30 cellular contexts compared by ENCODE assay signal in genomic region chr5:5315068-5315835, GRCh38.
DNase-seq lines count a peak whose midpoint lies in the region; ATAC-seq and TF ChIP-seq lines count a peak whose summit lies in the region.
"Had no signal": no experiment of that assay in that cellular context is flagged by ENCODE, and none has a peak within 500 bp of the region (broad histone marks: within the 10 kb centered on the region; RNA-seq: fewer than 3 reads in every experiment).

No MANE protein-coding gene starts in this region.

- H3K36me3 ChIP-seq in heart left ventricle (no peaks in the 10 kb centered on the region), endodermal cell (ENCODE audit: control insufficient read depth, insufficient read depth, low read length) (no peaks in the 10 kb centered on the region), osteoblast (ENCODE audit: insufficient read depth, low read length) (no peaks in the 10 kb centered on the region)
- H3K36me3 ChIP-seq: left ventricle myocardium inferior, suprapubic skin had no signal

- no peak overlapping the region for H3K4me3 ChIP-seq in heart left ventricle
- peak overlapping the region; percentile 36 for H3K4me3 ChIP-seq in endodermal cell (ENCODE audit: low read length)
- H3K4me3 ChIP-seq in osteoblast (ENCODE audit: insufficient read depth, low read length) = no peak overlapping the region
- H3K4me3 ChIP-seq: GM23338, left ventricle myocardium inferior, PC-9, skin epidermis, suprapubic skin had no signal

- H3K9me3 Mint-ChIP-seq in endodermal cell = peaks cover 9% of the 10 kb centered on the region
- H3K9me3 Mint-ChIP-seq in activated T-cell treated with anti-CD3 and anti-CD28 coated beads, Interleukin-2, amount 50 U/mL, for 4 hours = no peaks in the 10 kb centered on the region
- H3K9me3 Mint-ChIP-seq: GM23338 had no signal

- no peaks in the 10 kb centered on the region for H3K36me3 Mint-ChIP-seq in endodermal cell (ENCODE audit: low read depth)
- H3K36me3 Mint-ChIP-seq in activated T-cell treated with anti-CD3 and anti-CD28 coated beads, Interleukin-2, amount 50 U/mL, for 4 hours (ENCODE audit: insufficient read depth) = no peaks in the 10 kb centered on the region

- H3K79me2 ChIP-seq in osteoblast (ENCODE audit: insufficient read depth, low read length) = no peaks in the 10 kb centered on the region

- peak overlapping the region; percentile 32 for H3K27ac Mint-ChIP-seq in endodermal cell
- H3K27ac Mint-ChIP-seq: activated CD4-positive, alpha-beta T cell treated with anti-CD3 and anti-CD28 coated beads for 36 hours; activated naive CD8-positive, alpha-beta T cell; CD4-positive, CD25-positive, alpha-beta regulatory T cell; GM23338; naive B cell had no signal

- H3K27ac ChIP-seq in heart left ventricle = no peak overlapping the region
- H3K27ac ChIP-seq in endodermal cell (ENCODE audit: low read depth, low read length) = no peak overlapping the region
- H3K27ac ChIP-seq in osteoblast (ENCODE audit: low read depth, low read length) = peak overlapping the region; percentile 56
- H3K27ac ChIP-seq: KMS-11, left ventricle myocardium inferior, PC-9, skin epidermis, suprapubic skin had no signal

- no peak overlapping the region for H3K4me2 ChIP-seq in osteoblast (ENCODE audit: insufficient read depth, low read length)
- H3K4me2 ChIP-seq: GM23338, KMS-11, PC-9 had no signal

- intact Hi-C loops in cardiac septum (cut with DNase I) = no loop called here
- intact Hi-C loops in heart left ventricle (cut with DNase I) = no loop called here

- no peak overlapping the region for H2AFZ ChIP-seq in osteoblast (ENCODE audit: low read length)
- H2AFZ ChIP-seq: GM23338, PC-9 had no signal

- H3K4me1 ChIP-seq in heart left ventricle (no peaks in the 10 kb centered on the region), endodermal cell (ENCODE audit: control insufficient read depth, insufficient read depth, low read length) (peaks cover 10% of the 10 kb centered on the region), osteoblast (ENCODE audit: insufficient read depth, low read length) (peaks cover 25% of the 10 kb centered on the region)
- H3K4me1 ChIP-seq: left ventricle myocardium inferior, suprapubic skin had no signal

- H3K4me1 Mint-ChIP-seq in endodermal cell = peaks cover 40% of the 10 kb centered on the region
- H3K4me1 Mint-ChIP-seq in activated T-cell treated with anti-CD3 and anti-CD28 coated beads, Interleukin-2, amount 50 U/mL, for 4 hours (ENCODE audit: low read depth) = no peaks in the 10 kb centered on the region
- H3K4me1 Mint-ChIP-seq: activated CD4-positive, alpha-beta T cell treated with anti-CD3 and anti-CD28 coated beads for 36 hours; CD4-positive, CD25-positive, alpha-beta regulatory T cell; naive B cell had no signal

- no peak overlapping the region for H3K4me3 Mint-ChIP-seq in endodermal cell
- no peak overlapping the region for H3K4me3 Mint-ChIP-seq in activated T-cell treated with anti-CD3 and anti-CD28 coated beads, Interleukin-2, amount 50 U/mL, for 4 hours
- H3K4me3 Mint-ChIP-seq: activated CD4-positive, alpha-beta T cell treated with anti-CD3 and anti-CD28 coated beads for 36 hours; activated naive CD8-positive, alpha-beta T cell; CD4-positive, CD25-positive, alpha-beta regulatory T cell; GM23338; naive B cell had no signal

- DNase-seq in cardiac septum (ENCODE audit: low spot score) = peak; percentile 17
- DNase-seq in heart left ventricle = no peak
- peak; percentile 52 for DNase-seq in endodermal cell
- DNase-seq in osteoblast (ENCODE audit: insufficient read length, low spot score, missing footprints) = no peak
- no peak for DNase-seq in stimulated activated CD4-positive, alpha-beta T cell treated with anti-CD3 and anti-CD28 coated beads, Interleukin-2, amount 100 ng/mL, for 24 hours
- DNase-seq in activated T-cell treated with anti-CD3 and anti-CD28 coated beads, Interleukin-2, amount 50 U/mL, for 4 hours = no peak
- no peak for DNase-seq in activated naive CD4-positive, alpha-beta T cell treated with anti-CD3 and anti-CD28 coated beads, Interleukin-2, amount 50 U/mL, for 16 hours
- DNase-seq in left lobe of liver (ENCODE audit: low spot score) = no peak
- DNase-seq: activated CD4-positive, alpha-beta T cell treated with anti-CD3 and anti-CD28 coated beads for 36 hours; activated CD8-positive, alpha-beta memory T cell treated with anti-CD3 and anti-CD28 coated beads for 24 hours; activated T-cell treated with anti-CD3 and anti-CD28 coated beads for 4 hours; AML-193; Calu3; CD4-positive, CD25-positive, alpha-beta regulatory T cell; cortex of kidney; effector memory CD4-positive, alpha-beta T cell; glutamatergic neuron; left ventricle myocardium inferior; naive B cell; NCI-H2029; NCI-H524 treated with DMSO at 0.1 percent for 48 hours; PC-9; SHP77 treated with DMSO at 0.1 percent for 48 hours; stimulated activated naive CD4-positive, alpha-beta T cell treated with Interleukin-2 at 50 U/mL for 16 hours; T-helper 2 cell had no signal

- TF ChIP-seq CTCF in heart left ventricle (IDR thresholded peaks at IDR 0.05) (no peak), endodermal cell (conservative IDR thresholded peaks at IDR 0.05) (no peak), osteoblast (IDR thresholded peaks at IDR 0.05; ENCODE audit: extremely low read depth, low read depth, low read length) (no peak)

- no peaks in the 10 kb centered on the region for H3K27me3 Mint-ChIP-seq in endodermal cell (ENCODE audit: insufficient read depth)
- H3K27me3 Mint-ChIP-seq in activated T-cell treated with anti-CD3 and anti-CD28 coated beads, Interleukin-2, amount 50 U/mL, for 4 hours (ENCODE audit: low read depth) = no peaks in the 10 kb centered on the region
- H3K27me3 Mint-ChIP-seq: activated CD4-positive, alpha-beta T cell treated with anti-CD3 and anti-CD28 coated beads for 36 hours; activated naive CD8-positive, alpha-beta T cell; CD4-positive, CD25-positive, alpha-beta regulatory T cell; naive B cell had no signal

- no peak for ATAC-seq in heart left ventricle
- no peak for ATAC-seq in activated T-cell treated with anti-CD3 and anti-CD28 coated beads, Interleukin-2, amount 50 U/mL, for 4 hours
- no peak for ATAC-seq in left lobe of liver
- ATAC-seq: activated CD4-positive, alpha-beta T cell treated with anti-CD3 and anti-CD28 coated beads for 36 hours; GM23338 had no signal

- TF ChIP-seq POLR2A in heart left ventricle (IDR thresholded peaks at IDR 0.05) = no peak

- H3K9me3 ChIP-seq in heart left ventricle (no peaks in the 10 kb centered on the region), endodermal cell (ENCODE audit: control insufficient read depth, low read length) (peaks cover 7% of the 10 kb centered on the region), osteoblast (ENCODE audit: low read depth, low read length) (no peaks in the 10 kb centered on the region)
- H3K9me3 ChIP-seq: left ventricle myocardium inferior, suprapubic skin had no signal

- H4K20me1 ChIP-seq in osteoblast (ENCODE audit: insufficient read depth, low read length) = no peaks in the 10 kb centered on the region

- no peak overlapping the region for H3K9ac ChIP-seq in endodermal cell (ENCODE audit: extremely low read depth, low read length, poor library complexity, severe bottlenecking)
- H3K9ac ChIP-seq: KMS-11 had no signal

- H3K27me3 ChIP-seq in heart left ventricle (no peaks in the 10 kb centered on the region), endodermal cell (ENCODE audit: control insufficient read depth, insufficient read depth, low read length, poor library complexity, severe bottlenecking) (no peaks in the 10 kb centered on the region), osteoblast (ENCODE audit: insufficient read depth, low read length) (no peaks in the 10 kb centered on the region)
- H3K27me3 ChIP-seq: suprapubic skin had no signal

- WGBS in heart left ventricle, 4 donors = 79 to 84% (median 83%) methylated on average over 11 of the region's 11 CpGs
- 92 to 100% methylated on average over 5 to 11 of the region's 11 CpGs for WGBS in endodermal cell (ENCODE audit: insufficient coverage in 1 of 2, insufficient read length in 1 of 2), 2 experiments

Comparison
In these comparisons a context has a peak if more than half of its experiments do, and no peak if none do; other contexts are left out.
1. DNase-seq: peak in cardiac septum (single experiment) and endodermal cell (single experiment); none in heart left ventricle (0 of 5), osteoblast (single experiment), stimulated activated CD4-positive, alpha-beta T cell treated with anti-CD3 and anti-CD28 coated beads, Interleukin-2, amount 100 ng/mL, for 24 hours (0 of 2), activated T-cell treated with anti-CD3 and anti-CD28 coated beads, Interleukin-2, amount 50 U/mL, for 4 hours (single experiment), activated naive CD4-positive, alpha-beta T cell treated with anti-CD3 and anti-CD28 coated beads, Interleukin-2, amount 50 U/mL, for 16 hours (single experiment) and left lobe of liver (single experiment).